ENCODE assay signal across 8 cellular contexts in the genomic region with DNA sequence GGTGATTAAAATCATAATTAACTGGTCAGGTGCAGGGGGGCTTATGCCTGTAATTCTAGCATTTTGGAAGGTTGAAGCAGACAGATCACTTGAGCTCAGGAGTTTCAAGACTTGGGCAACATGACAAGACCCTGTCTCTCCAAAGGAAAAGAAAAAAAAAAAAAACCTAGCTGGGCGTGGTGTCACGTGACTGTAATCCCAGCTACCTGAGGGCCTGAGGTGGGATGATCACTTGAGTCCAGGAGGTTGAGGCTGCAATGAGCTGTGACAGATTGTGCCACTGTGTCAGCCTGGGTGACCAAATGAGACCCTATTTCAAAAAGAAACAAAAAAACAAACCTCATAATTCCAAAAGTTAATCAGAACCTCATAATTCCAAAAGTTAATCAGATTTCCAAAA.
"Had no signal": no experiment of that assay in that cellular context is flagged by ENCODE, and none has a peak within 500 bp of the region (broad histone marks: within the 10 kb centered on the region; RNA-seq: fewer than 3 reads in every experiment).

No MANE protein-coding gene starts in this region.

- FAIRE-seq: G401.6, GM12878, GM12891, GM12892, GM18507, GM19239 had no signal

- DNase-seq: GDM1, GF-D8 had no signal

- ATAC-seq: GM12878 had no signal

- H3K4me3 ChIP-seq: GM12878 had no signal
